Comparison of ENCODE assay signal across 8 cellular contexts in the genomic region with DNA sequence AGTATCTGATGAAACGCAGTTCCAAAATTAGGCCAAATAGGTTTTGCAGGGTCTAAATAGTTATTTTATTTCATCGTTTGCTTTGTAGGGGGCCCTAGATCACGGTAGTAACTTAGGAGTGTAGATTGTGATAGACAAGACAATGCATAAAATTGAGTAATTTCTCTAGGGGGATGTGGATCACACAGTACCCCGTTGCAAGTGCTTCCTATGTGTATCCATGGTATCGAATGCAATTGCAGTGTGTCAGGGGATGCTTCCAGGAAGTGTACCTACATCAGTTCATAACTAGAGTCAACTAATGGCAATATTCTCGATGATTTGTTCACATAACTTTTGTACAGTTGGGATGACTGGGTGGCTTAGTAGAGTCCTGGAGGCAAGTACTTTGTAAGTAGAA. TPM values are rescaled to one million over a fixed set of nuclear protein-coding genes. Genes with fewer than 3 reads are reported as not detected.
DNase-seq lines count a peak whose midpoint lies in the region; ATAC-seq and FAIRE-seq lines count a peak whose summit lies in the region.

No MANE protein-coding gene starts in this region.

- H3K4me1 Mint-ChIP-seq in CD8-positive, alpha-beta memory T cell: peaks cover 34 to 54% (median 48%) of the 10 kb centered on the region in 3 donors
- H3K4me1 Mint-ChIP-seq in activated naive CD8-positive, alpha-beta T cell treated with anti-CD3 and anti-CD28 coated beads, Interleukin-2, amount 10 ng/mL, durations not matched to agents 7 days and 5 days: peaks cover 12% of the 10 kb centered on the region

- WGBS in HUES64: 16% methylated on average over 6 of the region's 6 CpGs

- no peaks in the 10 kb centered on the region for H3K27me3 Mint-ChIP-seq in CD8-positive, alpha-beta memory T cell
- H3K27me3 Mint-ChIP-seq in activated naive CD8-positive, alpha-beta T cell treated with anti-CD3 and anti-CD28 coated beads, Interleukin-2, amount 10 ng/mL, durations not matched to agents 7 days and 5 days: peaks cover 7% of the 10 kb centered on the region

- DNase-seq in CD8-positive, alpha-beta memory T cell: no peak
- no peak for DNase-seq in activated naive CD8-positive, alpha-beta T cell treated with anti-CD3 and anti-CD28 coated beads, Interleukin-2, amount 10 ng/mL, durations not matched to agents 7 days and 5 days
- DNase-seq in iris pigment epithelial cell (ENCODE audit: low read depth) (peak; percentile 35), HTR-8/SVneo (ENCODE audit: insufficient read length, low spot score) (no peak)

- H3K9me3 Mint-ChIP-seq in CD8-positive, alpha-beta memory T cell: no peaks in the 10 kb centered on the region
- H3K9me3 Mint-ChIP-seq in activated naive CD8-positive, alpha-beta T cell treated with anti-CD3 and anti-CD28 coated beads, Interleukin-2, amount 10 ng/mL, durations not matched to agents 7 days and 5 days: no peaks in the 10 kb centered on the region

- ATAC-seq in activated naive CD8-positive, alpha-beta T cell treated with anti-CD3 and anti-CD28 coated beads, Interleukin-2, amount 10 ng/mL, durations not matched to agents 7 days and 5 days (ENCODE audit: low read depth): no peak
- no peak for ATAC-seq in HG02970 (IDR thresholded peaks at IDR 0.05; ENCODE audit: low FRiP score, unreplicated experiment)
- no peak for ATAC-seq in GM21619 (IDR thresholded peaks at IDR 0.05; ENCODE audit: unreplicated experiment)

- H3K36me3 ChIP-seq in CD8-positive, alpha-beta memory T cell (ENCODE audit: insufficient read depth, low read length): peaks cover 9% of the 10 kb centered on the region
- H3K36me3 ChIP-seq in HUES64 (ENCODE audit: insufficient read depth, low read length): peaks cover 40% of the 10 kb centered on the region
- H3K36me3 ChIP-seq in stomach smooth muscle (ENCODE audit: control insufficient read depth in 2 of 2, insufficient read depth in 2 of 2, low read length in 2 of 2): peaks cover 0 to 2% of the 10 kb centered on the region in 2 donors

- peak overlapping the region; percentile 84 to 98 (median 91) for H3K4me3 Mint-ChIP-seq in CD8-positive, alpha-beta memory T cell
- H3K4me3 Mint-ChIP-seq in activated naive CD8-positive, alpha-beta T cell treated with anti-CD3 and anti-CD28 coated beads, Interleukin-2, amount 10 ng/mL, durations not matched to agents 7 days and 5 days: peak overlapping the region; percentile 93

- peak overlapping the region; percentile 81 for H3K4me3 ChIP-seq in CD8-positive, alpha-beta memory T cell (ENCODE audit: low read length)
- H3K4me3 ChIP-seq in HUES64 (ENCODE audit: low read length): peak overlapping the region; percentile 95
- H3K4me3 ChIP-seq in stomach smooth muscle (ENCODE audit: low read length in 2 of 2): peak overlapping the region; percentile 61 to 90

- H3K4me1 ChIP-seq in CD8-positive, alpha-beta memory T cell (ENCODE audit: insufficient read depth, low read length): peaks cover 27% of the 10 kb centered on the region
- H3K4me1 ChIP-seq in HUES64 (ENCODE audit: insufficient read depth, low read length) (peaks cover 16% of the 10 kb centered on the region), stomach smooth muscle (ENCODE audit: control insufficient read depth, insufficient read depth, low read length) (no peaks in the 10 kb centered on the region)

- no peak for FAIRE-seq in HTR-8/SVneo (lab: Jason Lieb, UNC)

- no peaks in the 10 kb centered on the region for H3K9me3 ChIP-seq in CD8-positive, alpha-beta memory T cell (ENCODE audit: low read length)
- no peaks in the 10 kb centered on the region for H3K9me3 ChIP-seq in HUES64 (ENCODE audit: insufficient read depth, low read depth, low read length)
- H3K9me3 ChIP-seq in stomach smooth muscle (ENCODE audit: control insufficient read depth in 2 of 2, low read length in 2 of 2): no peaks in the 10 kb centered on the region

- CTCF ChIA-PET in CD8-positive, alpha-beta memory T cell (lab: Charles Lee): interaction anchor here (3.2 kb wide), 1 partner anchor 25 kb away, joined by 14 read pairs; the partner anchor contains the start of gene METTL5

- H3K27ac Mint-ChIP-seq in CD8-positive, alpha-beta memory T cell: peak overlapping the region; percentile 89 to 99 (median 98)
- H3K27ac Mint-ChIP-seq in activated naive CD8-positive, alpha-beta T cell treated with anti-CD3 and anti-CD28 coated beads, Interleukin-2, amount 10 ng/mL, durations not matched to agents 7 days and 5 days: peak overlapping the region; percentile 91

- H3K9ac ChIP-seq in HUES64 (ENCODE audit: low read depth, low read length): peak overlapping the region; percentile 91
- peak overlapping the region; percentile 81 to 85 for H3K9ac ChIP-seq in stomach smooth muscle (ENCODE audit: low read length in 2 of 2)

- peaks cover 0 to 29% (median 6%) of the 10 kb centered on the region in 3 donors for H3K36me3 Mint-ChIP-seq in CD8-positive, alpha-beta memory T cell
- peaks cover 4% of the 10 kb centered on the region for H3K36me3 Mint-ChIP-seq in activated naive CD8-positive, alpha-beta T cell treated with anti-CD3 and anti-CD28 coated beads, Interleukin-2, amount 10 ng/mL, durations not matched to agents 7 days and 5 days

- POLR2A ChIA-PET in CD8-positive, alpha-beta memory T cell (lab: Charles Lee): interaction anchor here (2.1 kb wide), 1 partner anchor 28 kb away, joined by 12 read pairs; the partner anchor contains the start of gene UBR3
- POLR2A ChIA-PET in activated naive CD8-positive, alpha-beta T cell treated with anti-CD3 and anti-CD28 coated beads, Interleukin-2, amount 10 ng/mL, durations not matched to agents 7 days and 5 days (lab: Charles Lee): interaction anchor here (0.6 to 2.2 kb wide), 3 partner anchors 25 to 226 kb away, joined by 3 to 12 read pairs (median 5); partner anchors contain the start of genes FASTKD1 and METTL5

- peak overlapping the region; percentile 96 for H3K27ac ChIP-seq in CD8-positive, alpha-beta memory T cell (ENCODE audit: low read depth, low read length)
- H3K27ac ChIP-seq in HUES64 (ENCODE audit: low read depth, low read length) (peak overlapping the region; percentile 94), stomach smooth muscle (ENCODE audit: low read length) (no peak overlapping the region)

- H3K27me3 ChIP-seq in CD8-positive, alpha-beta memory T cell (ENCODE audit: insufficient read depth, low read length, poor library complexity, severe bottlenecking): no peaks in the 10 kb centered on the region
- no peaks in the 10 kb centered on the region for H3K27me3 ChIP-seq in HUES64 (ENCODE audit: insufficient read depth, low read length)
- H3K27me3 ChIP-seq in stomach smooth muscle (ENCODE audit: control insufficient read depth in 1 of 2, insufficient read depth in 2 of 2, low read length in 2 of 2): no peaks in the 10 kb centered on the region

RNA-seq across cellular contexts. Expression of gene SSB, which starts 0.9 kb away (rescaled TPM):
- total RNA-seq in CD8-positive, alpha-beta memory T cell: 100 to 1,000 TPM; 101 to 113 TPM
- 153 TPM for polyA plus RNA-seq in CD8-positive, alpha-beta memory T cell
- 187 TPM for polyA plus RNA-seq in HUES64 (2013, experiment 1 of 2)
- 214 TPM for polyA plus RNA-seq in HUES64 (2013, experiment 2 of 2)
- 10 to 100 TPM; 83.4 to 84.6 TPM for total RNA-seq in activated naive CD8-positive, alpha-beta T cell treated with anti-CD3 and anti-CD28 coated beads, Interleukin-2, amount 10 ng/mL, durations not matched to agents 7 days and 5 days

RNA-seq across cellular contexts. Expression of gene METTL5, which starts 25.1 kb away (rescaled TPM):
- total RNA-seq in CD8-positive, alpha-beta memory T cell: 100 to 1,000 TPM in 1 of 2 experiments, 10 to 100 TPM in 1; 93.0 to 100 TPM
- 116 TPM for polyA plus RNA-seq in CD8-positive, alpha-beta memory T cell
- 66.6 TPM for polyA plus RNA-seq in HUES64 (2013, experiment 1 of 2)
- polyA plus RNA-seq in HUES64 (2013, experiment 2 of 2): 92.5 TPM
- 10 to 100 TPM; 57.1 to 62.7 TPM for total RNA-seq in activated naive CD8-positive, alpha-beta T cell treated with anti-CD3 and anti-CD28 coated beads, Interleukin-2, amount 10 ng/mL, durations not matched to agents 7 days and 5 days

RNA-seq across cellular contexts. Expression of gene UBR3, which starts 27.7 kb away (rescaled TPM):
- total RNA-seq in CD8-positive, alpha-beta memory T cell: 10 to 100 TPM; 21.9 to 22.1 TPM
- 8.5 TPM for polyA plus RNA-seq in CD8-positive, alpha-beta memory T cell
- polyA plus RNA-seq in HUES64 (2013, experiment 1 of 2): 10.8 TPM
- polyA plus RNA-seq in HUES64 (2013, experiment 2 of 2): 9.4 TPM
- 10 to 100 TPM; 23.8 to 26.7 TPM for total RNA-seq in activated naive CD8-positive, alpha-beta T cell treated with anti-CD3 and anti-CD28 coated beads, Interleukin-2, amount 10 ng/mL, durations not matched to agents 7 days and 5 days
